ENCODE assay signal across 8 cellular contexts in the genomic region with DNA sequence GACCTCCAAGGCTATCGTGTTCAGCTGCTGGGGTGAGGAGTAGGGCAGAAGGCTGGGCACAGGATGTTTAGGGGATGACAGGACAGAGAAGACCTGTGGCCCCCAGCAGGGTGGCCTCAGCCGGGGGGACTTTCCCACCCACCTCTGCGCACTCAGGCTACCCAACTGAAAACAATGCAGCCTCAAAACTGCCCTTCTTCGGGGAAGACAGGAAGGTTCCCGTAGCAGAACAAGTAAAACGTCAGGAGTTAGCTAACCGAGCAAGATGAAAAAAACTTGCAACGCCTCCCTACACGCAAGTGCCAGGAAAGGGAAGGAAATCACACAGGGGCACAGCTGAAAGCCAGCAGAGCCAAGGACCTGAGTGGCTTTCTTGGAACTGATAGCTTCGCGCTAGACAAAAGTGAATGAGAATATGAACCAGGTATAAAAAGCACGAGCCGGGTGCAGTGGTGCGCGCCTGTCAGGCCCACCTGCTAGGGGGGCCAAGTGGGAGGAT. TPM values are rescaled to one million over a fixed set of nuclear protein-coding genes. Genes with fewer than 3 reads are reported as not detected.
DNase-seq lines count a peak whose midpoint lies in the region; ATAC-seq, FAIRE-seq and TF ChIP-seq lines count a peak whose summit lies in the region.

No MANE protein-coding gene starts in this region.

- DNase-seq in GM20000 (ENCODE audit: low spot score), result peak; percentile 69
- DNase-seq in H1 (ENCODE audit: low read depth in 1 of 2, low spot score in 2 of 2), result no peak
- peak in 2 of 3 donors; percentile 54 to 61 for DNase-seq in stimulated activated CD4-positive, alpha-beta T cell treated with anti-CD3 and anti-CD28 coated beads, TNF-alpha, amount 100 ng/mL, for 48 hours (ENCODE audit: low read depth in 3 of 3)
- no peak for DNase-seq in ACHN
- DNase-seq in T1000 (lab: John Stamatoyannopoulos, UW), result no peak

- no peak overlapping the region for H2BK5ac ChIP-seq in H1 (ENCODE audit: low read depth, low read length)

- POLR2A ChIA-PET in H1 (lab: Charles Lee; ENCODE audit: partially characterized antibody), result interaction anchor here (1.0 to 1.6 kb wide), 2 partner anchors 19 to 34 kb away, joined by 3 read pairs; no protein-coding TSS in a partner anchor

- H2AK5ac ChIP-seq in H1 (ENCODE audit: low read depth, low read length), result no peak overlapping the region

- H3K4ac ChIP-seq in H1 (replicated peaks; ENCODE audit: insufficient read length, low read depth, low read length), result peak overlapping the region; percentile 76

- no peak overlapping the region for H2BK15ac ChIP-seq in H1 (ENCODE audit: low read length)

- H3K56ac ChIP-seq in H1 (replicated peaks; ENCODE audit: insufficient read length, low read depth, low read length), result no peak overlapping the region

- no peaks in the 10 kb centered on the region for H3K9me3 ChIP-seq in OCI-LY3 (ENCODE audit: insufficient read depth, low read length)
- H3K9me3 ChIP-seq in H1 (ENCODE audit: insufficient read depth in 2 of 2, low read depth in 1 of 2, low read length in 1 of 2), result no peaks in the 10 kb centered on the region

- peaks cover 6% of the 10 kb centered on the region; the same call in 1 of the 2 replicates for H3K4me1 ChIP-seq in OCI-LY3 (ENCODE audit: low read length)
- no peaks in the 10 kb centered on the region; a peak in 1 of 7 replicates for H3K4me1 ChIP-seq in H1 (replicated peaks in 1 of 4; ENCODE audit: control insufficient read depth in 3 of 4, insufficient read depth in 4 of 4, low read length in 3 of 4)

- H3K23me2 ChIP-seq in H1 (ENCODE audit: low read depth, low read length), result no peaks in the 10 kb centered on the region

- H4K8ac ChIP-seq in H1 (ENCODE audit: extremely low read depth, insufficient read depth, low read length), result no peak overlapping the region

- WGBS in H1 (ENCODE audit: extremely low coverage in 1 of 2, insufficient coverage in 1 of 2, insufficient read length in 1 of 2, insufficient replicate concordance in 2 of 2, low coverage in 1 of 2, low lambda C conversion rate in 2 of 2, missing lambda C conversion rate in 1 of 2), 2 experiments, result 95% methylated on average over 15 of the region's 15 CpGs; no CpG with 5 or more reads in 1 of the 2 experiments

- H3K4me3 ChIP-seq in OCI-LY3 (ENCODE audit: low read length) (peak overlapping the region; percentile 19; the same call in 1 of the 2 replicates), H1 (ENCODE audit: extremely low read depth in 1 of 4, insufficient read depth in 2 of 4, low read depth in 3 of 4, low read length in 4 of 4) (no peak overlapping the region)

- H4K20me1 ChIP-seq in OCI-LY3 (ENCODE audit: insufficient read depth, low read length), result no peaks in the 10 kb centered on the region
- no peaks in the 10 kb centered on the region for H4K20me1 ChIP-seq in H1 (replicated peaks in 1 of 2; ENCODE audit: control insufficient read depth in 1 of 2, insufficient read depth in 2 of 2, low read length in 2 of 2)

- no peak overlapping the region for H3K23ac ChIP-seq in H1 (ENCODE audit: insufficient read length)

- CTCF ChIA-PET in H1 (lab: Charles Lee; ENCODE audit: partially characterized antibody), result interaction anchor here (1.0 to 10.9 kb wide), 9 partner anchors 10 to 103 kb away, joined by 3 to 54 read pairs (median 3); a partner anchor contains a TSS

- in situ Hi-C loops in ACHN (cut with HindIII; ENCODE audit: low pct_ligation_motif_present, low pct_unique_long_range_greater_than_20kb, low sequenced_read_pairs), result no loop called here

- H4K5ac ChIP-seq in H1 (ENCODE audit: insufficient read length, low read depth, low read length), result no peak overlapping the region

- H3K27ac ChIP-seq in OCI-LY3 (ENCODE audit: low read length) (no peak overlapping the region), H1 (ENCODE audit: low read depth, low read length) (no peak overlapping the region)

- H3K4me2 ChIP-seq in OCI-LY3 (ENCODE audit: low read length) (peak overlapping the region; percentile 50), H1 (ENCODE audit: insufficient read depth in 1 of 2, low read depth in 2 of 2, low read length in 2 of 2) (no peak overlapping the region)

- H2AFZ ChIP-seq in OCI-LY3 (ENCODE audit: low read depth, low read length) (0 out of 2 replicates have a peak overlapping the region, but pooled peaks have one; percentile 31), H1 (ENCODE audit: low read length) (no peak overlapping the region)

- TF ChIP-seq POLR2A in H1 (IDR thresholded peaks at IDR 0.05; ENCODE audit: control extremely low read depth in 1 of 2, low read depth in 2 of 2, low read length in 2 of 2), result no peak

- TF ChIP-seq RAD21 in H1 (IDR thresholded peaks at IDR 0.05 in 1 of 2, conservative IDR thresholded peaks at IDR 0.05 in 1 of 2; ENCODE audit: low read depth in 2 of 2, low read length in 2 of 2), result no peak

- H3K79me1 ChIP-seq in H1 (ENCODE audit: low read depth, low read length), result no peaks in the 10 kb centered on the region

- H3K9ac ChIP-seq in OCI-LY3 (ENCODE audit: low read length), result no peak overlapping the region
- H3K9ac ChIP-seq in H1 (replicated peaks in 1 of 4; ENCODE audit: extremely low read depth in 1 of 4, low read depth in 3 of 4, low read length in 3 of 4), result no peak overlapping the region

- ATAC-seq in GM18520 (IDR thresholded peaks at IDR 0.05; ENCODE audit: unreplicated experiment) (no peak), HG03378 (IDR thresholded peaks at IDR 0.05; ENCODE audit: unreplicated experiment) (no peak)

- peaks cover 24% of the 10 kb centered on the region for H3K27me3 ChIP-seq in OCI-LY3 (ENCODE audit: low read depth, low read length)
- H3K27me3 ChIP-seq in H1 (replicated peaks in 1 of 4; ENCODE audit: control insufficient read depth in 3 of 4, extremely low read depth in 1 of 4, insufficient read depth in 3 of 4, low read length in 3 of 4), result no peaks in the 10 kb centered on the region; a peak in 1 of 7 replicates

- H2BK12ac ChIP-seq in H1 (ENCODE audit: low read depth, low read length), result no peak overlapping the region

- no peak for FAIRE-seq in H1 (lab: Jason Lieb, UNC)

- H3K36me3 ChIP-seq in OCI-LY3 (replicated peaks; ENCODE audit: low read depth, low read length), result no peaks in the 10 kb centered on the region
- H3K36me3 ChIP-seq in H1 (ENCODE audit: control insufficient read depth in 2 of 4, insufficient read depth in 4 of 4, low read length in 3 of 4), result no peaks in the 10 kb centered on the region

- H3K14ac ChIP-seq in H1 (ENCODE audit: insufficient read length), result no peak overlapping the region

- H3K18ac ChIP-seq in H1 (ENCODE audit: extremely low read depth, low read length), result no peak overlapping the region

- no peak overlapping the region for H4K91ac ChIP-seq in H1 (replicated peaks; ENCODE audit: insufficient read length, low read length)

- no peak for TF ChIP-seq EP300 in H1 (IDR thresholded peaks at IDR 0.05; ENCODE audit: borderline replicate concordance in 1 of 2, low read depth in 2 of 2, low read length in 2 of 2)

- TF ChIP-seq CTCF in GM20000 (IDR thresholded peaks at IDR 0.05; ENCODE audit: extremely low read depth, missing control alignments) (no peak), OCI-LY3 (IDR thresholded peaks at IDR 0.05; ENCODE audit: low read depth, low read length) (no peak), H1 (IDR thresholded peaks at IDR 0.05; ENCODE audit: control extremely low read depth in 1 of 3, insufficient read depth in 1 of 3, low read depth in 1 of 3, low read length in 3 of 3) (no peak)

- H2BK120ac ChIP-seq in H1 (replicated peaks; ENCODE audit: low read depth, low read length), result no peak overlapping the region

- H3K79me2 ChIP-seq in OCI-LY3 (ENCODE audit: low read length) (no peaks in the 10 kb centered on the region), H1 (ENCODE audit: control insufficient read depth in 1 of 2, insufficient read depth in 2 of 2, low read length in 2 of 2) (no peaks in the 10 kb centered on the region)

- no peak overlapping the region for H2BK20ac ChIP-seq in H1 (ENCODE audit: low read length)

TF ChIP-seq in H1, 55 proteins besides CTCF, POLR2A, EP300 and RAD21:
- TF ChIP-seq EZH2 (IDR thresholded peaks at IDR 0.05; ENCODE audit: low read depth, low read length, severe bottlenecking), result no peak
- TF ChIP-seq ZNF274 (IDR thresholded peaks at IDR 0.05; ENCODE audit: borderline replicate concordance, extremely low read depth, low read length), result no peak
- no peak for TF ChIP-seq SP2 (IDR thresholded peaks at IDR 0.05; ENCODE audit: low read length)
- no peak for TF ChIP-seq FOSL1 (IDR thresholded peaks at IDR 0.05; ENCODE audit: insufficient read depth, low read depth, low read length)
- no peak for TF ChIP-seq TAF1 (IDR thresholded peaks at IDR 0.05; ENCODE audit: low read depth, low read length)
- no peak for TF ChIP-seq BCL11A (IDR thresholded peaks at IDR 0.05; ENCODE audit: low read depth in 2 of 2, low read length in 2 of 2)
- TF ChIP-seq KDM5A (IDR thresholded peaks at IDR 0.05; ENCODE audit: low read length), result no peak
- TF ChIP-seq CHD1 (IDR thresholded peaks at IDR 0.05; ENCODE audit: low read depth, low read length), result no peak
- TF ChIP-seq, protein P1, sequence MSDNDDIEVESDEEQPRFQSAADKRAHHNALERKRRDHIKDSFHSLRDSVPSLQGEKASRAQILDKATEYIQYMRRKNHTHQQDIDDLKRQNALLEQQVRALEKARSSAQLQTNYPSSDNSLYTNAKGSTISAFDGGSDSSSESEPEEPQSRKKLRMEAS (IDR thresholded peaks at IDR 0.05), result no peak
- no peak for TF ChIP-seq CBX5 (IDR thresholded peaks at IDR 0.05; ENCODE audit: low read depth, low read length)
- no peak for TF ChIP-seq YY1 (IDR thresholded peaks at IDR 0.05; ENCODE audit: low read depth, low read length)

RNA-seq across cellular contexts. Expression of a gene that starts 38.4 kb away (rescaled TPM):
- 28.0 and 32.1 TPM in 2 replicates for total RNA-seq in H1 (2021; fragmentation: NEBNext Ultra II Directional; extraction: Animal tissue kit (Norgen Biotek cat#: 25700))
- polyA plus RNA-seq in H1 (2011; rRNA removed), result 15.8 and 22.5 TPM in 2 replicates
- 14.1 TPM for polyA plus RNA-seq in H1 (2011; cell fraction: cytosol; rRNA removed)
- 23.4 TPM for polyA plus RNA-seq in H1 (2011; cell fraction: nucleus; rRNA removed)
- polyA plus RNA-seq in H1 (2012, experiment 1 of 2), result 14.0 to 24.5 TPM (median 23.1 TPM) in 4 replicates
- 21.8 TPM for polyA plus RNA-seq in H1 (2012, experiment 2 of 2)
- polyA plus RNA-seq in H1 (2013, experiment 1 of 2), result 25.4 TPM
- polyA plus RNA-seq in H1 (2013, experiment 2 of 2), result 27.3 TPM
- 14.0 and 17.4 TPM in 2 replicates for polyA minus RNA-seq in H1 (2011; rRNA and poly(A)+ RNA removed)
- 17.1 TPM for polyA minus RNA-seq in H1 (2011; cell fraction: cytosol; rRNA and poly(A)+ RNA removed)
- 12.8 TPM for polyA minus RNA-seq in H1 (2011; cell fraction: nucleus; rRNA and poly(A)+ RNA removed)

RNA-seq across cellular contexts. Expression of a gene that starts 54.3 kb away (rescaled TPM):
- total RNA-seq in H1 (2021; fragmentation: NEBNext Ultra II Directional; extraction: Animal tissue kit (Norgen Biotek cat#: 25700)), result 6.8 and 8.6 TPM in 2 replicates
- 8.5 and 10.9 TPM in 2 replicates for polyA plus RNA-seq in H1 (2011; rRNA removed)
- polyA plus RNA-seq in H1 (2011; cell fraction: cytosol; rRNA removed), result 9.5 TPM
- polyA plus RNA-seq in H1 (2011; cell fraction: nucleus; rRNA removed), result 42.5 TPM
- 4.2 to 9.7 TPM (median 8.0 TPM) in 4 replicates for polyA plus RNA-seq in H1 (2012, experiment 1 of 2)
- polyA plus RNA-seq in H1 (2012, experiment 2 of 2), result 6.3 TPM
- polyA plus RNA-seq in H1 (2013, experiment 1 of 2), result 3.9 TPM
- 3.0 TPM for polyA plus RNA-seq in H1 (2013, experiment 2 of 2)
- polyA minus RNA-seq in H1 (2011; rRNA and poly(A)+ RNA removed), result 7.4 and 8.6 TPM in 2 replicates
- polyA minus RNA-seq in H1 (2011; cell fraction: cytosol; rRNA and poly(A)+ RNA removed), result 9.8 TPM
- polyA minus RNA-seq in H1 (2011; cell fraction: nucleus; rRNA and poly(A)+ RNA removed), result 18.5 TPM

Comparison
In these comparisons a context has a peak if more than half of its experiments do, and no peak if none do; other contexts are left out.
1. DNase-seq: peak in GM20000 (single experiment) and stimulated activated CD4-positive, alpha-beta T cell treated with anti-CD3 and anti-CD28 coated beads, TNF-alpha, amount 100 ng/mL, for 48 hours (2 of 3); none in H1 (0 of 2), ACHN (single experiment) and T1000 (single experiment).